In genomic region chr16:57485916-57486857, GRCh38 we compare ENCODE assay signal across 8 cellular contexts. TPM values are rescaled to one million over a fixed set of nuclear protein-coding genes. Genes with fewer than 3 reads are reported as not detected.
DNase-seq lines count a peak whose midpoint lies in the region; ATAC-seq and TF ChIP-seq lines count a peak whose summit lies in the region.

TSS of gene DOK4 (minus strand) at chr16:57486493. CDS start at chr16:57479507, 6,986 bp downstream.

- DNase-seq in Calu3 (peak; percentile 92), SKM-1 (lab: John Stamatoyannopoulos, UW; ENCODE audit: unreplicated experiment) (peak; percentile 69), head of caudate nucleus (peak; percentile 22 to 93 (median 83)), ovary (peak; percentile 80 to 91 (median 87))

- TF ChIP-seq EP300 in ovary (IDR thresholded peaks at IDR 0.05): no peak

- no peak for TF ChIP-seq POLR2A in ovary (IDR thresholded peaks at IDR 0.05)

- no TSS peak for BruUV-seq in Calu3 (replicated peaks; lab: Mats Ljungman, UMichigan)

- TF ChIP-seq CTCF in Calu3 (IDR thresholded peaks at IDR 0.05; ENCODE audit: unreplicated experiment) (no peak), ovary (IDR thresholded peaks at IDR 0.05) (no peak)

- H3K9ac ChIP-seq in HUES64 (ENCODE audit: low read depth, low read length): peak within 1 kb of the TSS; percentile 47; the same call in 1 of the 2 replicates

- H3K27ac Mint-ChIP-seq in Calu3 (ENCODE audit: unreplicated experiment): peak within 1 kb of the TSS; percentile 33
- peak within 1 kb of the TSS; percentile 47 for H3K27ac Mint-ChIP-seq in activated naive CD8-positive, alpha-beta T cell

- no peaks in the 10 kb centered on the region for H3K9me3 Mint-ChIP-seq in Calu3 (ENCODE audit: low read depth, unreplicated experiment)
- no peaks in the 10 kb centered on the region for H3K9me3 Mint-ChIP-seq in activated naive CD8-positive, alpha-beta T cell (ENCODE audit: low read depth)

- CTCF ChIA-PET in Calu3 (lab: Charles Lee): interaction anchor here (1.0 kb wide), 1 partner anchor 52 kb away, joined by 3 read pairs; no protein-coding TSS in a partner anchor

- H3K9me3 ChIP-seq in HUES64 (ENCODE audit: insufficient read depth, low read depth, low read length) (0 out of 2 replicates have a peak, but pooled peaks cover 4% of the 10 kb centered on the region), ovary (no peaks in the 10 kb centered on the region), thymus (ENCODE audit: control insufficient read depth) (no peaks in the 10 kb centered on the region)

- H3K4me1 ChIP-seq in HUES64 (ENCODE audit: insufficient read depth, low read length): no peaks in the 10 kb centered on the region
- H3K4me1 ChIP-seq in ovary (ENCODE audit: insufficient read depth): peaks cover 8% of the 10 kb centered on the region
- H3K4me1 ChIP-seq in thymus (ENCODE audit: control insufficient read depth, insufficient read depth, low read length): peaks cover 7% of the 10 kb centered on the region

- H3K4me1 Mint-ChIP-seq in Calu3 (ENCODE audit: low read depth, unreplicated experiment): peaks cover 12% of the 10 kb centered on the region
- H3K4me1 Mint-ChIP-seq in activated naive CD8-positive, alpha-beta T cell (ENCODE audit: low read depth): peaks cover 18% of the 10 kb centered on the region

- no peaks in the 10 kb centered on the region for H3K27me3 Mint-ChIP-seq in Calu3 (ENCODE audit: unreplicated experiment)
- H3K27me3 Mint-ChIP-seq in activated naive CD8-positive, alpha-beta T cell: no peaks in the 10 kb centered on the region

- H3K36me3 Mint-ChIP-seq in Calu3 (ENCODE audit: insufficient read depth, unreplicated experiment): peaks cover 13% of the 10 kb centered on the region
- H3K36me3 Mint-ChIP-seq in activated naive CD8-positive, alpha-beta T cell: no peaks in the 10 kb centered on the region

- peak; percentile 77 for ATAC-seq in GM21367 (IDR thresholded peaks at IDR 0.05; ENCODE audit: unreplicated experiment)

- peak within 1 kb of the TSS; percentile 90 for H3K4me3 Mint-ChIP-seq in Calu3 (ENCODE audit: low read depth, unreplicated experiment)
- H3K4me3 Mint-ChIP-seq in activated naive CD8-positive, alpha-beta T cell: peak within 1 kb of the TSS; percentile 85

- H3K27ac ChIP-seq in HUES64 (ENCODE audit: low read depth, low read length): no peak within 1 kb of the TSS
- peak within 1 kb of the TSS; percentile 58 to 83 for H3K27ac ChIP-seq in ovary
- H3K27ac ChIP-seq in thymus (ENCODE audit: low read depth): no peak within 1 kb of the TSS

- intact Hi-C loops in Calu3 (cut with micrococcal nuclease; ENCODE audit: unreplicated experiment): no loop called here
- intact Hi-C loops in head of caudate nucleus (cut with DNase I): no loop called here
- intact Hi-C loops in ovary (cut with DNase I): no loop called here

- H3K27me3 ChIP-seq in HUES64 (ENCODE audit: insufficient read depth, low read length): peaks cover 16% of the 10 kb centered on the region
- H3K27me3 ChIP-seq in ovary: no peaks in the 10 kb centered on the region
- no peaks in the 10 kb centered on the region for H3K27me3 ChIP-seq in thymus (ENCODE audit: control insufficient read depth, insufficient read depth)

- no peaks in the 10 kb centered on the region for H3K36me3 ChIP-seq in HUES64 (ENCODE audit: insufficient read depth, low read length)
- H3K36me3 ChIP-seq in ovary: no peaks in the 10 kb centered on the region
- H3K36me3 ChIP-seq in thymus (ENCODE audit: control insufficient read depth, insufficient read depth): no peaks in the 10 kb centered on the region

- peak within 1 kb of the TSS; percentile 61 for H3K4me3 ChIP-seq in HUES64 (ENCODE audit: low read length)
- H3K4me3 ChIP-seq in ovary: peak within 1 kb of the TSS; percentile 41
- H3K4me3 ChIP-seq in thymus (ENCODE audit: low read length): peak within 1 kb of the TSS; percentile 59

- 2% methylated on average over 73 of the region's 73 CpGs for WGBS in HUES64
- 1 to 2% (median 1%) methylated on average over 27 to 73 of the region's 73 CpGs for WGBS in ovary, 3 donors
- WGBS in thymus: 2% methylated on average over 73 of the region's 73 CpGs

RNA-seq across cellular contexts. Expression of gene DOK4, which starts in this region (rescaled TPM):
- total RNA-seq in Calu3 (2022): 23.0 and 34.7 TPM in 2 replicates
- polyA plus RNA-seq in HUES64 (2013, experiment 1 of 2): 18.2 TPM
- 21.0 TPM for polyA plus RNA-seq in HUES64 (2013, experiment 2 of 2)
- total RNA-seq in ovary: 10 to 100 TPM; 14.0 to 34.7 (median 29.2) TPM
- 10 to 100 TPM in 1 of 2 donors, 1 to 10 TPM in 1; 9.9 to 26.7 TPM for polyA plus RNA-seq in ovary
- polyA plus RNA-seq in thymus: 11.8 TPM

Comparison
In these comparisons a context has a peak if more than half of its experiments do, and no peak if none do; other contexts are left out.
1. H3K27ac ChIP-seq: peak in ovary (2 of 2); none in HUES64 (single experiment) and thymus (single experiment).
2. Peak in every context shown above with its lines, with median percentiles within 50 percentile points of each other: DNase-seq and H3K4me3 ChIP-seq.